Comparison of ENCODE assay signal across 8 cellular contexts in the genomic region with DNA sequence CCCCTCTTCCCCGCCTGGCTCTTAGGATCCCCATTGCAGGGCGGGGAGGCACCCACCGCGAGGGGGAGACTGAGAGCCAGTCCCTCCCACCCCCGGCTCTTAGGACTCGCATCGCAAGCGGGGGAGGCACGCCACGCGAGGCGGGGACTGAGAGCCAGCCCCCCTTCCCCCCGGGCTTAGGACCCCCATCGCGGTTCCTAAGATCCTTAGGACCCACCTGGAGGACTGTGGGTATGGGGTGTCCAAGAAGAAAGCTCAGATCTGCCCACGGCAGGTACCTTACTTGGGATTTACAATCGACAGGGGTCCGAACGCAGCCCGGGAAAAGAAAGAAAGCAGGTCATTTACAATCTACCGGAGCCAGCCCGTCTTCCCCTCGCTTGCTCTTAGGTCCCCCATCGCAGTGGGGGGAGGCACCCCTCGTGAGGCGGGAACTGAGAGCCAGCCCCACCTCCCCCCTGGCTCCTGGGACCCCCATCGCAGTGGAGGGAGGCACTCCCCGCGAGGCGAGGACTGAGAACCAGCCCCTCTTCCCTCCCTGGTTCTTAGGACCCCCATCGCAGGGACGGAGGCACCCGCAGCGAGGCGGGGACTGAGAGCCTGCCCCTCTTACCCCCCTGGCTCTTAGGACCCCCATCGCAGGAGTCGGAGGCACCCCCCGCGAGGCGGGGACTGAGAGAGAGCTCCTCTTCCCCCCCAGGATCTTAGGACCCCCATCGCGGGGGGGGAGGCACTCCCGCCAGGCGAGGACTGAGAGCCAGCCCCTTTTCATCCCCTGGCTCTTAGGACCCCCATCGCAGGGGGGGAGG.
DNase-seq lines count a peak whose midpoint lies in the region; ATAC-seq, FAIRE-seq and TF ChIP-seq lines count a peak whose summit lies in the region.

No MANE protein-coding gene starts in this region.

- no peaks in the 10 kb centered on the region for H4K20me1 ChIP-seq in SU-DHL-6 (ENCODE audit: low read depth, low read length)

- no peak for DNase-seq in AG09319 (ENCODE audit: extremely low read depth, low read depth)
- peak; percentile 54 for DNase-seq in HTR-8/SVneo (ENCODE audit: insufficient read length, low spot score)
- no peak for DNase-seq in astrocyte of the cerebellum (ENCODE audit: low read depth)
- DNase-seq in iPS-NIHi7 (ENCODE audit: extremely low spot score): peak; percentile 73
- DNase-seq in stimulated activated CD4-positive, alpha-beta T cell treated with anti-CD3 and anti-CD28 coated beads, Interleukin-15, amount 100 ng/mL, for 24 hours: peak; percentile 73
- DNase-seq in cerebellar nuclear complex (lab: John Stamatoyannopoulos, UW): no peak

- peak; percentile 84 for ATAC-seq in GM18867 (IDR thresholded peaks at IDR 0.05; ENCODE audit: unreplicated experiment)

- H2AFZ ChIP-seq in SU-DHL-6 (ENCODE audit: low read depth, low read length, severe bottlenecking): peak overlapping the region; percentile 29

- no peaks in the 10 kb centered on the region for H3K9me2 ChIP-seq in SU-DHL-6 (replicated peaks; ENCODE audit: insufficient read depth, low read length)

- in situ Hi-C loops in astrocyte of the cerebellum (cut with HindIII; ENCODE audit: low sequenced_read_pairs): no loop called here

- no peaks in the 10 kb centered on the region for H3K36me3 ChIP-seq in SU-DHL-6 (ENCODE audit: low read length)

- peak overlapping the region; percentile 66 for H3K4me2 ChIP-seq in SU-DHL-6 (ENCODE audit: low read depth, low read length, poor library complexity, severe bottlenecking)

- peaks cover 6% of the 10 kb centered on the region; the same call in 1 of the 2 replicates for H3F3A ChIP-seq in SU-DHL-6 (ENCODE audit: insufficient read depth)

- TF ChIP-seq CTCF in AG09319 (IDR thresholded peaks at IDR 0.05; ENCODE audit: low read depth, low read length) (peak; percentile 38), SU-DHL-6 (IDR thresholded peaks at IDR 0.05; ENCODE audit: insufficient read depth, low read length, poor library complexity, severe bottlenecking) (peak; percentile 59), astrocyte of the cerebellum (IDR thresholded peaks at IDR 0.05; ENCODE audit: low read depth, low read length, missing control alignments) (peak; percentile 73)

- H3K9ac ChIP-seq in SU-DHL-6 (ENCODE audit: low read length): peak overlapping the region; percentile 86

- H3K4me3 ChIP-seq in SU-DHL-6 (ENCODE audit: insufficient read depth, low read length, poor library complexity, severe bottlenecking): peak overlapping the region; percentile 49
- H3K4me3 ChIP-seq in astrocyte of the cerebellum (ENCODE audit: low read depth, low read length): peak overlapping the region; percentile 50

- H3K79me2 ChIP-seq in SU-DHL-6 (ENCODE audit: insufficient read depth, low read length): no peaks in the 10 kb centered on the region

- H3K9me3 ChIP-seq in SU-DHL-6 (ENCODE audit: insufficient read depth, low read length): no peaks in the 10 kb centered on the region

- peak overlapping the region; percentile 82 for H3K27ac ChIP-seq in SU-DHL-6 (ENCODE audit: low read depth, low read length)

- H3K27me3 ChIP-seq in SU-DHL-6 (ENCODE audit: low read length): no peaks in the 10 kb centered on the region

- FAIRE-seq in HTR-8/SVneo (lab: Jason Lieb, UNC): no peak

Comparison
In these comparisons a context has a peak if more than half of its experiments do, and no peak if none do; other contexts are left out.
1. DNase-seq: peak in HTR-8/SVneo (single experiment), iPS-NIHi7 (single experiment) and stimulated activated CD4-positive, alpha-beta T cell treated with anti-CD3 and anti-CD28 coated beads, Interleukin-15, amount 100 ng/mL, for 24 hours (single experiment); none in AG09319 (single experiment), astrocyte of the cerebellum (single experiment) and cerebellar nuclear complex (0 of 2).
2. Peak in every context shown above with its lines, with median percentiles within 50 percentile points of each other: CTCF ChIP-seq.